In genomic region chr5:177362871-177363507, GRCh38 we compare ENCODE assay signal across 8 cellular contexts. TPM values are rescaled to one million over a fixed set of nuclear protein-coding genes. Genes with fewer than 3 reads are reported as not detected.
A peak's percentile ranks its signal among the peaks of the same experiment; 100 is the strongest.
DNase-seq lines count a peak whose midpoint lies in the region; ATAC-seq and TF ChIP-seq lines count a peak whose summit lies in the region.

No MANE protein-coding gene starts in this region.

- H3K4me2 ChIP-seq in mesenchymal stem cell (ENCODE audit: low read length, poor library complexity, severe bottlenecking), result peak overlapping the region; percentile 89

- H3K4me3 Mint-ChIP-seq in activated CD4-positive, alpha-beta T cell treated with anti-CD3 and anti-CD28 coated beads, Interleukin-2, amount 10 ng/mL, durations not matched to agents 24 days and 14 days, result peak overlapping the region; percentile 81

- no peaks in the 10 kb centered on the region for H3K9me3 Mint-ChIP-seq in activated CD4-positive, alpha-beta T cell treated with anti-CD3 and anti-CD28 coated beads, Interleukin-2, amount 10 ng/mL, durations not matched to agents 24 days and 14 days

- no peak overlapping the region for H2AK5ac ChIP-seq in mesenchymal stem cell (ENCODE audit: low read length, severe bottlenecking)

- peak; percentile 36 for ATAC-seq in GM21381 (IDR thresholded peaks at IDR 0.05; ENCODE audit: unreplicated experiment)
- ATAC-seq in GM19455 (IDR thresholded peaks at IDR 0.05; ENCODE audit: unreplicated experiment), result no peak

- H3K23ac ChIP-seq in mesenchymal stem cell (ENCODE audit: low read length in 2 of 2), result no peak overlapping the region

- H3K27me3 Mint-ChIP-seq in activated CD4-positive, alpha-beta T cell treated with anti-CD3 and anti-CD28 coated beads, Interleukin-2, amount 10 ng/mL, durations not matched to agents 24 days and 14 days, result no peaks in the 10 kb centered on the region

- H2BK5ac ChIP-seq in mesenchymal stem cell (ENCODE audit: low read depth, low read length, poor library complexity, severe bottlenecking), result no peak overlapping the region

- peak; percentile 67 for DNase-seq in BE2C
- DNase-seq in NCI-H2029 (lab: John Stamatoyannopoulos, UW), result peak; percentile 70
- DNase-seq in activated CD4-positive, alpha-beta T cell treated with anti-CD3 and anti-CD28 coated beads, Interleukin-2, amount 10 ng/mL, durations not matched to agents 24 days and 14 days, result peak; percentile 87
- DNase-seq in mesenchymal stem cell, result peak; percentile 49
- peak; percentile 54 for DNase-seq in stimulated activated CD8-positive, alpha-beta memory T cell treated with anti-CD3 and anti-CD28 coated beads, Interleukin-4, amount 100 ng/mL, for 24 hours (ENCODE audit: low read depth)

- no peak overlapping the region for H3K4ac ChIP-seq in mesenchymal stem cell (ENCODE audit: low read depth in 1 of 2, low read length in 2 of 2)

- peak overlapping the region; percentile 64 to 88 for H3K18ac ChIP-seq in mesenchymal stem cell (ENCODE audit: low read depth in 1 of 2, low read length in 2 of 2)

- no peak for TF ChIP-seq CTCF in BE2C (IDR thresholded peaks at IDR 0.05; ENCODE audit: low read depth, low read length)

- WGBS in mesenchymal stem cell, result 3% methylated on average over 33 of the region's 49 CpGs

- peaks cover 59% of the 10 kb centered on the region for H3K4me1 Mint-ChIP-seq in activated CD4-positive, alpha-beta T cell treated with anti-CD3 and anti-CD28 coated beads, Interleukin-2, amount 10 ng/mL, durations not matched to agents 24 days and 14 days

- H3K9ac ChIP-seq in duodenal mucosa (ENCODE audit: low read depth in 1 of 2, low read length in 2 of 2) (peak overlapping the region; percentile 47 to 74), mesenchymal stem cell (ENCODE audit: low read length) (peak overlapping the region; percentile 26)

- H3K4me1 ChIP-seq in BE2C (peaks cover 7% of the 10 kb centered on the region), duodenal mucosa (ENCODE audit: control insufficient read depth in 1 of 2, insufficient read depth in 2 of 2, low read length in 2 of 2) (peaks cover 52 to 80% of the 10 kb centered on the region in 2 donors), mesenchymal stem cell (ENCODE audit: control insufficient read depth, insufficient read depth, low read depth, low read length) (peaks cover 31% of the 10 kb centered on the region)

- H2BK12ac ChIP-seq in mesenchymal stem cell (ENCODE audit: low read length in 2 of 2), result peak overlapping the region in 1 of 2 experiments; percentile 43

- H3K36me3 Mint-ChIP-seq in activated CD4-positive, alpha-beta T cell treated with anti-CD3 and anti-CD28 coated beads, Interleukin-2, amount 10 ng/mL, durations not matched to agents 24 days and 14 days (ENCODE audit: low read depth), result peaks cover 15% of the 10 kb centered on the region

- intact Hi-C loops in activated CD4-positive, alpha-beta T cell treated with anti-CD3 and anti-CD28 coated beads, Interleukin-2, amount 10 ng/mL, durations not matched to agents 24 days and 14 days (cut with micrococcal nuclease), result loop anchor here (1.0 kb wide), 1 partner anchor 12 kb away; the partner anchor contains the start of gene LMAN2

- H3K36me3 ChIP-seq in BE2C (no peaks in the 10 kb centered on the region), duodenal mucosa (ENCODE audit: control insufficient read depth in 1 of 2, insufficient read depth in 2 of 2, low read length in 2 of 2) (peaks cover 0 to under 1% of the 10 kb centered on the region in 2 donors), mesenchymal stem cell (ENCODE audit: control insufficient read depth in 1 of 2, insufficient read depth in 2 of 2, low read depth in 1 of 2, low read length in 2 of 2) (no peaks in the 10 kb centered on the region)

- H2BK120ac ChIP-seq in mesenchymal stem cell (ENCODE audit: low read depth, low read length), result peak overlapping the region; percentile 23

- H3K27ac Mint-ChIP-seq in activated CD4-positive, alpha-beta T cell treated with anti-CD3 and anti-CD28 coated beads, Interleukin-2, amount 10 ng/mL, durations not matched to agents 24 days and 14 days, result peak overlapping the region; percentile 72

- H3K27me3 ChIP-seq in BE2C (no peaks in the 10 kb centered on the region), duodenal mucosa (ENCODE audit: control insufficient read depth in 1 of 2, insufficient read depth in 2 of 2, low read length in 2 of 2) (no peaks in the 10 kb centered on the region), mesenchymal stem cell (ENCODE audit: control insufficient read depth in 1 of 2, insufficient read depth in 1 of 2, low read length in 2 of 2) (peaks cover 0 to 54% of the 10 kb centered on the region in 2 experiments)

- H2BK15ac ChIP-seq in mesenchymal stem cell (ENCODE audit: low read depth, poor library complexity, severe bottlenecking), result peak overlapping the region; percentile 83

- peak overlapping the region; percentile 57 for H4K91ac ChIP-seq in mesenchymal stem cell (ENCODE audit: low read length)

- H3K14ac ChIP-seq in mesenchymal stem cell (ENCODE audit: low read length in 2 of 2), result peak overlapping the region in 1 of 2 experiments; percentile 79

- no peaks in the 10 kb centered on the region for H3K79me1 ChIP-seq in mesenchymal stem cell (replicated peaks; ENCODE audit: low read length, poor library complexity, severe bottlenecking)

- H2AFZ ChIP-seq in mesenchymal stem cell (ENCODE audit: low read depth, low read length), result peak overlapping the region; percentile 89

- H4K8ac ChIP-seq in mesenchymal stem cell (ENCODE audit: low read length), result peak overlapping the region; percentile 73

- H3K27ac ChIP-seq in duodenal mucosa (ENCODE audit: low read depth, low read length), result peak overlapping the region; percentile 10
- H3K27ac ChIP-seq in mesenchymal stem cell (ENCODE audit: low read length, poor library complexity, severe bottlenecking), result no peak overlapping the region

- H3K4me3 ChIP-seq in BE2C (ENCODE audit: low read depth, low read length) (peak overlapping the region; percentile 52), duodenal mucosa (ENCODE audit: low read depth in 1 of 2, low read length in 2 of 2) (peak overlapping the region; percentile 60 to 78), mesenchymal stem cell (ENCODE audit: insufficient read depth in 1 of 2, low read depth in 1 of 2, low read length in 2 of 2) (peak overlapping the region; percentile 61 to 66)

- H3K9me3 ChIP-seq in BE2C (no peaks in the 10 kb centered on the region), duodenal mucosa (ENCODE audit: control insufficient read depth in 1 of 2, low read length in 2 of 2) (no peaks in the 10 kb centered on the region), mesenchymal stem cell (ENCODE audit: control insufficient read depth, low read length) (no peaks in the 10 kb centered on the region)

RNA-seq across cellular contexts. Expression of gene RGS14, which starts 5.3 kb away (rescaled TPM):
- 11.1 TPM for polyA plus RNA-seq in BE2C (2012; ENCODE audit: insufficient read depth, insufficient read length, low read depth)
- total RNA-seq in activated CD4-positive, alpha-beta T cell treated with anti-CD3 and anti-CD28 coated beads, Interleukin-2, amount 10 ng/mL, durations not matched to agents 24 days and 14 days, result 45.3 and 49.3 TPM in 2 replicates
- polyA plus RNA-seq in mesenchymal stem cell (2013, experiment 1 of 2), result 16.7 TPM
- 15.9 TPM for polyA plus RNA-seq in mesenchymal stem cell (2013, experiment 2 of 2)

RNA-seq across cellular contexts. Expression of gene LMAN2, which starts 11.5 kb away (rescaled TPM):
- polyA plus RNA-seq in BE2C (2012; ENCODE audit: insufficient read depth, insufficient read length, low read depth), result 463 TPM
- 105 and 108 TPM in 2 replicates for total RNA-seq in activated CD4-positive, alpha-beta T cell treated with anti-CD3 and anti-CD28 coated beads, Interleukin-2, amount 10 ng/mL, durations not matched to agents 24 days and 14 days
- 296 TPM for polyA plus RNA-seq in mesenchymal stem cell (2013, experiment 1 of 2)
- polyA plus RNA-seq in mesenchymal stem cell (2013, experiment 2 of 2), result 279 TPM

RNA-seq across cellular contexts. Expression of gene SLC34A1, which starts 21.2 kb away (rescaled TPM):
- not detected for polyA plus RNA-seq in BE2C (2012; ENCODE audit: insufficient read depth, insufficient read length, low read depth)
- total RNA-seq in activated CD4-positive, alpha-beta T cell treated with anti-CD3 and anti-CD28 coated beads, Interleukin-2, amount 10 ng/mL, durations not matched to agents 24 days and 14 days, result not detected in 2 replicates
- not detected for polyA plus RNA-seq in mesenchymal stem cell (2013, experiment 1 of 2)
- polyA plus RNA-seq in mesenchymal stem cell (2013, experiment 2 of 2), result not detected

RNA-seq across cellular contexts. Expression of gene PFN3, which starts 37.5 kb away (rescaled TPM):
- polyA plus RNA-seq in BE2C (2012; ENCODE audit: insufficient read depth, insufficient read length, low read depth), result not detected
- total RNA-seq in activated CD4-positive, alpha-beta T cell treated with anti-CD3 and anti-CD28 coated beads, Interleukin-2, amount 10 ng/mL, durations not matched to agents 24 days and 14 days, result not detected in 2 replicates
- polyA plus RNA-seq in mesenchymal stem cell (2013, experiment 1 of 2), result not detected
- not detected for polyA plus RNA-seq in mesenchymal stem cell (2013, experiment 2 of 2)

RNA-seq across cellular contexts. Expression of gene F12, which starts 46.4 kb away (rescaled TPM):
- 68.2 TPM for polyA plus RNA-seq in BE2C (2012; ENCODE audit: insufficient read depth, insufficient read length, low read depth)
- total RNA-seq in activated CD4-positive, alpha-beta T cell treated with anti-CD3 and anti-CD28 coated beads, Interleukin-2, amount 10 ng/mL, durations not matched to agents 24 days and 14 days, result 2.7 and 2.8 TPM in 2 replicates
- 1.2 TPM for polyA plus RNA-seq in mesenchymal stem cell (2013, experiment 1 of 2)
- polyA plus RNA-seq in mesenchymal stem cell (2013, experiment 2 of 2), result 1.3 TPM
